Comparison of ENCODE assay signal across 3 cellular contexts in genomic region chr7:154928136-154929005, GRCh38.
TF ChIP-seq lines count a peak whose summit lies in the region.

No MANE protein-coding gene starts in this region.

TF ChIP-seq in GM23338, 12 proteins besides CTCF, POLR2A, EP300 and RAD21 (continues in another document):
- no peak for TF ChIP-seq POLR2AphosphoS5 (IDR thresholded peaks at IDR 0.05; ENCODE audit: low read depth)
- TF ChIP-seq JUNB (IDR thresholded peaks at IDR 0.05; ENCODE audit: unreplicated experiment): no peak
- TF ChIP-seq ZNF114 (CRISPR knock-in tag; IDR thresholded peaks at IDR 0.05): no peak
- TF ChIP-seq, protein P1, sequence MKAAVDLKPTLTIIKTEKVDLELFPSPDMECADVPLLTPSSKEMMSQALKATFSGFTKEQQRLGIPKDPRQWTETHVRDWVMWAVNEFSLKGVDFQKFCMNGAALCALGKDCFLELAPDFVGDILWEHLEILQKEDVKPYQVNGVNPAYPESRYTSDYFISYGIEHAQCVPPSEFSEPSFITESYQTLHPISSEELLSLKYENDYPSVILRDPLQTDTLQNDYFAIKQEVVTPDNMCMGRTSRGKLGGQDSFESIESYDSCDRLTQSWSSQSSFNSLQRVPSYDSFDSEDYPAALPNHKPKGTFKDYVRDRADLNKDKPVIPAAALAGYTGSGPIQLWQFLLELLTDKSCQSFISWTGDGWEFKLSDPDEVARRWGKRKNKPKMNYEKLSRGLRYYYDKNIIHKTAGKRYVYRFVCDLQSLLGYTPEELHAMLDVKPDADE (IDR thresholded peaks at IDR 0.05): no peak
- no peak for TF ChIP-seq EZH2phosphoT487 (IDR thresholded peaks at IDR 0.05; ENCODE audit: unreplicated experiment)
- TF ChIP-seq EZH2 (IDR thresholded peaks at IDR 0.05; ENCODE audit: low read depth, unreplicated experiment): no peak
- TF ChIP-seq REST (IDR thresholded peaks at IDR 0.05; ENCODE audit: unreplicated experiment): no peak
- TF ChIP-seq ZNF331 (CRISPR knock-in tag; IDR thresholded peaks at IDR 0.05; ENCODE audit: low read depth): no peak
- no peak for TF ChIP-seq NANOG (IDR thresholded peaks at IDR 0.05; ENCODE audit: borderline replicate concordance)
- TF ChIP-seq STAT1 (IDR thresholded peaks at IDR 0.05; ENCODE audit: unreplicated experiment): no peak

TF ChIP-seq in SK-N-SH, 30 proteins besides CTCF, POLR2A, EP300 and RAD21:
- TF ChIP-seq, protein P2, sequence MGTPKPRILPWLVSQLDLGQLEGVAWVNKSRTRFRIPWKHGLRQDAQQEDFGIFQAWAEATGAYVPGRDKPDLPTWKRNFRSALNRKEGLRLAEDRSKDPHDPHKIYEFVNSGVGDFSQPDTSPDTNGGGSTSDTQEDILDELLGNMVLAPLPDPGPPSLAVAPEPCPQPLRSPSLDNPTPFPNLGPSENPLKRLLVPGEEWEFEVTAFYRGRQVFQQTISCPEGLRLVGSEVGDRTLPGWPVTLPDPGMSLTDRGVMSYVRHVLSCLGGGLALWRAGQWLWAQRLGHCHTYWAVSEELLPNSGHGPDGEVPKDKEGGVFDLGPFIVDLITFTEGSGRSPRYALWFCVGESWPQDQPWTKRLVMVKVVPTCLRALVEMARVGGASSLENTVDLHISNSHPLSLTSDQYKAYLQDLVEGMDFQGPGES (IDR thresholded peaks at IDR 0.05; ENCODE audit: low read depth, low read length): peak; percentile 43; the same call in 1 of the 2 replicates
- TF ChIP-seq MAX (IDR thresholded peaks at IDR 0.05; ENCODE audit: low read depth) (peak; percentile 37; the same call in 1 of the 2 replicates), ZBTB33 (IDR thresholded peaks at IDR 0.05; ENCODE audit: borderline replicate concordance, low read depth) (no peak), TEAD4 (IDR thresholded peaks at IDR 0.05; ENCODE audit: borderline replicate concordance, insufficient read depth) (no peak), RCOR1 (IDR thresholded peaks at IDR 0.05; ENCODE audit: low read length) (0 out of 2 replicates have a peak, but pooled peaks have one; percentile 31), YY1 (IDR thresholded peaks at IDR 0.05; ENCODE audit: low read depth) (peak; percentile 82; the same call in 1 of the 2 replicates), RFX5 (IDR thresholded peaks at IDR 0.05; ENCODE audit: low read length) (peak; percentile 69), NRF1 (IDR thresholded peaks at IDR 0.05; ENCODE audit: low read depth, low read length) (no peak), TCF12 (IDR thresholded peaks at IDR 0.05) (no peak), NFIC (IDR thresholded peaks at IDR 0.05; ENCODE audit: borderline replicate concordance) (no peak), REST (IDR thresholded peaks at IDR 0.05; ENCODE audit: low read depth, low read length) (no peak)
- TF ChIP-seq, protein P3, sequence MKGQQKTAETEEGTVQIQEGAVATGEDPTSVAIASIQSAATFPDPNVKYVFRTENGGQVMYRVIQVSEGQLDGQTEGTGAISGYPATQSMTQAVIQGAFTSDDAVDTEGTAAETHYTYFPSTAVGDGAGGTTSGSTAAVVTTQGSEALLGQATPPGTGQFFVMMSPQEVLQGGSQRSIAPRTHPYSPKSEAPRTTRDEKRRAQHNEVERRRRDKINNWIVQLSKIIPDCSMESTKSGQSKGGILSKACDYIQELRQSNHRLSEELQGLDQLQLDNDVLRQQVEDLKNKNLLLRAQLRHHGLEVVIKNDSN (IDR thresholded peaks at IDR 0.05; ENCODE audit: borderline replicate concordance, low read depth): no peak
TF ChIP-seq in SK-N-SH: peak in this region for 5.

TF ChIP-seq in GM12878, 131 proteins besides CTCF, POLR2A, EP300 and RAD21 (continues in another document):
- TF ChIP-seq NR2C2 (IDR thresholded peaks at IDR 0.05; ENCODE audit: borderline replicate concordance, control insufficient read depth, insufficient read length, low read depth): no peak
- no peak for TF ChIP-seq RCOR1 (conservative IDR thresholded peaks at IDR 0.05; ENCODE audit: low read depth, low read length)
- peak; percentile 33; the same call in 1 of the 2 replicates for TF ChIP-seq CREM (IDR thresholded peaks at IDR 0.05; ENCODE audit: low read depth)
- TF ChIP-seq TBL1XR1 (IDR thresholded peaks at IDR 0.05; ENCODE audit: low read depth, low read length): 0 out of 2 replicates have a peak, but pooled peaks have one; percentile 32
- TF ChIP-seq REST (IDR thresholded peaks at IDR 0.05; ENCODE audit: low read depth, low read length): no peak
- no peak for TF ChIP-seq E4F1 (IDR thresholded peaks at IDR 0.05; ENCODE audit: borderline replicate concordance, partially characterized antibody)
- no peak for TF ChIP-seq SIN3A (IDR thresholded peaks at IDR 0.05; ENCODE audit: low read depth, low read length)
- peak; percentile 39; the same call in 1 of the 2 replicates for TF ChIP-seq NBN (IDR thresholded peaks at IDR 0.05)
- TF ChIP-seq, protein P4, sequence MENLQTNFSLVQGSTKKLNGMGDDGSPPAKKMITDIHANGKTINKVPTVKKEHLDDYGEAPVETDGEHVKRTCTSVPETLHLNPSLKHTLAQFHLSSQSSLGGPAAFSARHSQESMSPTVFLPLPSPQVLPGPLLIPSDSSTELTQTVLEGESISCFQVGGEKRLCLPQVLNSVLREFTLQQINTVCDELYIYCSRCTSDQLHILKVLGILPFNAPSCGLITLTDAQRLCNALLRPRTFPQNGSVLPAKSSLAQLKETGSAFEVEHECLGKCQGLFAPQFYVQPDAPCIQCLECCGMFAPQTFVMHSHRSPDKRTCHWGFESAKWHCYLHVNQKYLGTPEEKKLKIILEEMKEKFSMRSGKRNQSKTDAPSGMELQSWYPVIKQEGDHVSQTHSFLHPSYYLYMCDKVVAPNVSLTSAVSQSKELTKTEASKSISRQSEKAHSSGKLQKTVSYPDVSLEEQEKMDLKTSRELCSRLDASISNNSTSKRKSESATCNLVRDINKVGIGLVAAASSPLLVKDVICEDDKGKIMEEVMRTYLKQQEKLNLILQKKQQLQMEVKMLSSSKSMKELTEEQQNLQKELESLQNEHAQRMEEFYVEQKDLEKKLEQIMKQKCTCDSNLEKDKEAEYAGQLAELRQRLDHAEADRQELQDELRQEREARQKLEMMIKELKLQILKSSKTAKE (IDR thresholded peaks at IDR 0.05; ENCODE audit: low read depth, poor library complexity, severe bottlenecking): peak; percentile 31
- 0 out of 2 replicates have a peak, but pooled peaks have one; percentile 5 for TF ChIP-seq BCL11A (IDR thresholded peaks at IDR 0.05; ENCODE audit: low read depth, low read length)
- TF ChIP-seq GABPA (IDR thresholded peaks at IDR 0.05; ENCODE audit: low read depth): 0 out of 2 replicates have a peak, but pooled peaks have one; percentile 27
- TF ChIP-seq, protein P5, sequence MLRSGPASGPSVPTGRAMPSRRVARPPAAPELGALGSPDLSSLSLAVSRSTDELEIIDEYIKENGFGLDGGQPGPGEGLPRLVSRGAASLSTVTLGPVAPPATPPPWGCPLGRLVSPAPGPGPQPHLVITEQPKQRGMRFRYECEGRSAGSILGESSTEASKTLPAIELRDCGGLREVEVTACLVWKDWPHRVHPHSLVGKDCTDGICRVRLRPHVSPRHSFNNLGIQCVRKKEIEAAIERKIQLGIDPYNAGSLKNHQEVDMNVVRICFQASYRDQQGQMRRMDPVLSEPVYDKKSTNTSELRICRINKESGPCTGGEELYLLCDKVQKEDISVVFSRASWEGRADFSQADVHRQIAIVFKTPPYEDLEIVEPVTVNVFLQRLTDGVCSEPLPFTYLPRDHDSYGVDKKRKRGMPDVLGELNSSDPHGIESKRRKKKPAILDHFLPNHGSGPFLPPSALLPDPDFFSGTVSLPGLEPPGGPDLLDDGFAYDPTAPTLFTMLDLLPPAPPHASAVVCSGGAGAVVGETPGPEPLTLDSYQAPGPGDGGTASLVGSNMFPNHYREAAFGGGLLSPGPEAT (IDR thresholded peaks at IDR 0.05; ENCODE audit: low read depth): peak; percentile 89
- no peak for TF ChIP-seq CHD1 (IDR thresholded peaks at IDR 0.05; ENCODE audit: low read depth, low read length)
- TF ChIP-seq, protein P2 (IDR thresholded peaks at IDR 0.05): peak; percentile 28; the same call in 1 of the 2 replicates
- no peak for TF ChIP-seq MTA3 (IDR thresholded peaks at IDR 0.05; ENCODE audit: borderline replicate concordance, low read length)
- TF ChIP-seq FOS (IDR thresholded peaks at IDR 0.05; ENCODE audit: borderline replicate concordance, extremely low read depth, insufficient read length): peak; percentile 34
- TF ChIP-seq PML (IDR thresholded peaks at IDR 0.05; ENCODE audit: low read length): peak; percentile 53; the same call in 1 of the 2 replicates
- peak; percentile 71; the same call in 1 of the 2 replicates for TF ChIP-seq STAT3 (IDR thresholded peaks at IDR 0.05; ENCODE audit: low read depth, low read length)
- no peak for TF ChIP-seq BMI1 (IDR thresholded peaks at IDR 0.05; ENCODE audit: borderline replicate concordance)
- 0 out of 2 replicates have a peak, but pooled peaks have one; percentile 51 for TF ChIP-seq ASH2L (IDR thresholded peaks at IDR 0.05; ENCODE audit: borderline replicate concordance, low read depth)
- TF ChIP-seq, protein P6, sequence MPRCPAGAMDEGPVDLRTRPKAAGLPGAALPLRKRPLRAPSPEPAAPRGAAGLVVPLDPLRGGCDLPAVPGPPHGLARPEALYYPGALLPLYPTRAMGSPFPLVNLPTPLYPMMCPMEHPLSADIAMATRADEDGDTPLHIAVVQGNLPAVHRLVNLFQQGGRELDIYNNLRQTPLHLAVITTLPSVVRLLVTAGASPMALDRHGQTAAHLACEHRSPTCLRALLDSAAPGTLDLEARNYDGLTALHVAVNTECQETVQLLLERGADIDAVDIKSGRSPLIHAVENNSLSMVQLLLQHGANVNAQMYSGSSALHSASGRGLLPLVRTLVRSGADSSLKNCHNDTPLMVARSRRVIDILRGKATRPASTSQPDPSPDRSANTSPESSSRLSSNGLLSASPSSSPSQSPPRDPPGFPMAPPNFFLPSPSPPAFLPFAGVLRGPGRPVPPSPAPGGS (IDR thresholded peaks at IDR 0.05; ENCODE audit: borderline replicate concordance, insufficient read depth, low read depth, low read length, poor library complexity, severe bottlenecking): no peak
- TF ChIP-seq ELK1 (IDR thresholded peaks at IDR 0.05; ENCODE audit: low read depth, low read length): no peak
- 0 out of 2 replicates have a peak, but pooled peaks have one; percentile 38 for TF ChIP-seq E2F4 (IDR thresholded peaks at IDR 0.05; ENCODE audit: low read depth, low read length)
- TF ChIP-seq SP1 (IDR thresholded peaks at IDR 0.05; ENCODE audit: low read depth, low read length): peak; percentile 84
- peak; percentile 86 for TF ChIP-seq CREB1 (IDR thresholded peaks at IDR 0.05; ENCODE audit: low read depth)
- TF ChIP-seq ZNF207 (IDR thresholded peaks at IDR 0.05; ENCODE audit: borderline replicate concordance): no peak
